ENCODE assay signal across 7 cellular contexts in genomic region chr1:109249654-109250401, GRCh38. TPM values are rescaled to one million over a fixed set of nuclear protein-coding genes. Genes with fewer than 3 reads are reported as not detected.
A peak's percentile ranks its signal among the peaks of the same experiment; 100 is the strongest.
DNase-seq lines count a peak whose midpoint lies in the region; ATAC-seq and TF ChIP-seq lines count a peak whose summit lies in the region.
"Had no signal": no experiment of that assay in that cellular context is flagged by ENCODE, and none has a peak within 500 bp of the region (broad histone marks: within the 10 kb centered on the region; RNA-seq: fewer than 3 reads in every experiment).

No MANE protein-coding gene starts in this region.

- ATAC-seq in DND-41 (ENCODE audit: insufficient read depth, low read depth), result peak; percentile 27
- ATAC-seq in HG02642 (IDR thresholded peaks at IDR 0.05; ENCODE audit: poor library complexity, unreplicated experiment), result peak; percentile 40
- ATAC-seq in naive thymus-derived CD4-positive, alpha-beta T cell, result peak; percentile 39

- no peak overlapping the region for H3K27ac Mint-ChIP-seq in naive thymus-derived CD4-positive, alpha-beta T cell

- peak overlapping the region; percentile 60 for H3K9ac ChIP-seq in DND-41 (ENCODE audit: low read depth, low read length)

- no peaks in the 10 kb centered on the region for H3K36me3 Mint-ChIP-seq in naive thymus-derived CD4-positive, alpha-beta T cell

- H3K4me3 ChIP-seq in DND-41 (ENCODE audit: low read depth in 1 of 2, low read length in 2 of 2) (peak overlapping the region; percentile 20 to 62; a peak in 3 of 4 replicates), ascending aorta (peak overlapping the region; percentile 82 to 89)
- peak overlapping the region; percentile 37 for H3K4me3 ChIP-seq in naive thymus-derived CD4-positive, alpha-beta T cell (ENCODE audit: low read length)

- no peaks in the 10 kb centered on the region for H3K36me3 ChIP-seq in DND-41 (ENCODE audit: insufficient read depth, low read length)
- no peaks in the 10 kb centered on the region for H3K36me3 ChIP-seq in ascending aorta
- no peaks in the 10 kb centered on the region for H3K36me3 ChIP-seq in naive thymus-derived CD4-positive, alpha-beta T cell (ENCODE audit: control insufficient read depth in 2 of 3, insufficient read depth in 3 of 3, low read length in 3 of 3)

- TF ChIP-seq CTCF in DND-41 (IDR thresholded peaks at IDR 0.05; ENCODE audit: borderline replicate concordance, extremely low read depth, low read length, poor library complexity, severe bottlenecking) (no peak), ascending aorta (IDR thresholded peaks at IDR 0.05) (no peak)

- no peaks in the 10 kb centered on the region for H3K9me3 ChIP-seq in DND-41 (ENCODE audit: insufficient read depth, low read length, severe bottlenecking)
- H3K9me3 ChIP-seq in ascending aorta, result no peaks in the 10 kb centered on the region
- H3K9me3 ChIP-seq in naive thymus-derived CD4-positive, alpha-beta T cell (ENCODE audit: control insufficient read depth in 2 of 3, low read length in 3 of 3), result no peaks in the 10 kb centered on the region

- H3K27ac ChIP-seq in DND-41 (ENCODE audit: low read length), result no peak overlapping the region
- no peak overlapping the region for H3K27ac ChIP-seq in ascending aorta
- no peak overlapping the region for H3K27ac ChIP-seq in naive thymus-derived CD4-positive, alpha-beta T cell (ENCODE audit: low read depth, low read length)

- H3K27me3 ChIP-seq in DND-41 (ENCODE audit: insufficient read depth, low read length, poor library complexity), result peaks cover 2% of the 10 kb centered on the region
- no peaks in the 10 kb centered on the region for H3K27me3 ChIP-seq in ascending aorta
- H3K27me3 ChIP-seq in naive thymus-derived CD4-positive, alpha-beta T cell (ENCODE audit: control insufficient read depth in 2 of 2, insufficient read depth in 2 of 2, low read length in 2 of 2), result no peaks in the 10 kb centered on the region

- POLR2A ChIA-PET in naive thymus-derived CD4-positive, alpha-beta T cell (lab: Charles Lee), result interaction anchor here (0.8 to 0.9 kb wide), 2 partner anchors 9 to 150 kb away, joined by 3 to 4 read pairs; no protein-coding TSS in a partner anchor

- intact Hi-C loops in ascending aorta (cut with DNase I), result loop anchor here (1.0 kb wide), 1 partner anchor 9 kb away; no protein-coding TSS in a partner anchor
- intact Hi-C loops in naive thymus-derived CD4-positive, alpha-beta T cell (cut with micrococcal nuclease), result loop anchor here (1.0 to 2.0 kb wide), 6 partner anchors 9 to 234 kb away; partner anchors contain the start of genes PSRC1 (in 2 of the 2), ATXN7L2 (in 1 of the 2) and SARS1 (in 1 of the 2)

- H3K4me1 ChIP-seq in DND-41 (ENCODE audit: insufficient read depth, low read length), result peaks cover 20% of the 10 kb centered on the region
- H3K4me1 ChIP-seq in ascending aorta, result peaks cover 9 to 23% of the 10 kb centered on the region in 2 donors
- H3K4me1 ChIP-seq in naive thymus-derived CD4-positive, alpha-beta T cell (ENCODE audit: control insufficient read depth in 2 of 2, insufficient read depth in 2 of 2, low read length in 2 of 2), result peaks cover 11 to 15% of the 10 kb centered on the region in 2 donors

- H3K4me2 ChIP-seq in DND-41 (ENCODE audit: insufficient read depth, low read length), result peak overlapping the region; percentile 76

- H3K4me3 Mint-ChIP-seq in naive thymus-derived CD4-positive, alpha-beta T cell, result peak overlapping the region; percentile 32 to 79 (median 67)

- CTCF ChIA-PET in naive thymus-derived CD4-positive, alpha-beta T cell (lab: Charles Lee), result no interaction called here

- DNase-seq in DND-41, result no peak
- no peak for DNase-seq in ascending aorta (ENCODE audit: low spot score in 2 of 2)
- DNase-seq in naive thymus-derived CD4-positive, alpha-beta T cell, result peak in 1 of 9 donors; percentile 6
- no peak for DNase-seq in putamen (ENCODE audit: low spot score)
- DNase-seq in central memory CD4-positive, alpha-beta T cell, result no peak

- H3K79me2 ChIP-seq in DND-41 (ENCODE audit: insufficient read depth, low read length), result no peaks in the 10 kb centered on the region

- H4K20me1 ChIP-seq in DND-41 (ENCODE audit: insufficient read depth, low read length), result peaks cover 13% of the 10 kb centered on the region; the same call in 1 of the 2 replicates

- 0 out of 2 replicates have a peak overlapping the region, but pooled peaks have one; percentile 43 for H2AFZ ChIP-seq in DND-41 (ENCODE audit: low read depth, low read length)

- H3K27me3 Mint-ChIP-seq in naive thymus-derived CD4-positive, alpha-beta T cell, result peaks cover 0 to 24% (median 0%) of the 10 kb centered on the region in 5 donors

- peaks cover 0 to 1% (median 0%) of the 10 kb centered on the region in 11 donors for H3K9me3 Mint-ChIP-seq in naive thymus-derived CD4-positive, alpha-beta T cell

- peaks cover 3 to 19% (median 13%) of the 10 kb centered on the region in 7 donors for H3K4me1 Mint-ChIP-seq in naive thymus-derived CD4-positive, alpha-beta T cell

RNA-seq across cellular contexts. Expression of gene CELSR2, which starts 0.5 kb away (rescaled TPM):
- total RNA-seq in ascending aorta, result 3.6 TPM
- 1 to 10 TPM; 3.0 to 6.4 (median 3.2) TPM for total RNA-seq in naive thymus-derived CD4-positive, alpha-beta T cell
- 1 to 10 TPM in 1 of 2 donors, under 1 TPM in 1; 0.17 to 1.3 TPM for polyA plus RNA-seq in naive thymus-derived CD4-positive, alpha-beta T cell

RNA-seq across cellular contexts. Expression of gene PSRC1, which starts 33.1 kb away (rescaled TPM):
- 1.3 TPM for total RNA-seq in ascending aorta
- total RNA-seq in naive thymus-derived CD4-positive, alpha-beta T cell, result 10 to 100 TPM in 1 of 5 experiments, 1 to 10 TPM in 1, under 1 TPM in 2, not detected in 1; 0.38 to 16.1 (median 1.3) TPM
- polyA plus RNA-seq in naive thymus-derived CD4-positive, alpha-beta T cell, result under 1 TPM in 1 of 2 donors, not detected in 1; 0.67 TPM

RNA-seq across cellular contexts. Expression of gene SARS1, which starts 36.1 kb away (rescaled TPM):
- 134 TPM for total RNA-seq in ascending aorta
- total RNA-seq in naive thymus-derived CD4-positive, alpha-beta T cell, result 100 to 1,000 TPM; 110 to 173 (median 135) TPM
- 100 to 1,000 TPM; 134 to 179 TPM for polyA plus RNA-seq in naive thymus-derived CD4-positive, alpha-beta T cell

RNA-seq across cellular contexts. Expression of gene MYBPHL, which starts 57.0 kb away (rescaled TPM):
- not detected for total RNA-seq in ascending aorta
- not detected for total RNA-seq in naive thymus-derived CD4-positive, alpha-beta T cell
- not detected for polyA plus RNA-seq in naive thymus-derived CD4-positive, alpha-beta T cell
- total RNA-seq: T-helper 2 cell treated with Interferon-gamma antibody and Interleukin-4, amounts not matched to agents 100 ng/mL and 5 ng/mL, for 36 hours had no signal
